In the genomic region with DNA sequence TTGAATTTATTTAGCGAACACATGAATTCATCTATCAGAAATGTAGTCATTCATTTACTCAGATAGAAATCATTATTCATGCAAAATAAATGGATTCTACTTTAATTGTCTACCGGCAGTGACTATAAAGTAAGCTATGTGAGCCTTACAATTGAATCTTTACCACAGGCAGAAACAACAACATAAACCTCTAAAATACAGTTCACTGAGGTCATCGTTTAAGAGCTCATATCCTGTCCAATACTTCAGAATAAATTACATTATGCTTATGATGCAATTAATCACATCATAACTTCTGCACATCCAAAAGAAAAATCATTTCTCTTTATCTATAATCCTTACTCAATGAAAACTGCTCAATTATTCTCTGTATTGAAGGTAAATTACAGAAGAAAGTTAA, we compare ENCODE assay signal across 1 cellular context.
TF ChIP-seq lines count a peak whose summit lies in the region.

No MANE protein-coding gene starts in this region.

TF ChIP-seq in IMR-90, 13 proteins besides CTCF, POLR2A, EP300 and RAD21:
- TF ChIP-seq NFE2L2 (IDR thresholded peaks at IDR 0.05; ENCODE audit: low read depth, low read length) (no peak), MAFK (IDR thresholded peaks at IDR 0.05; ENCODE audit: low read depth, low read length) (peak; percentile 5; the same call in 1 of the 2 replicates)
